19 cellular contexts compared by ENCODE assay signal in the genomic region with DNA sequence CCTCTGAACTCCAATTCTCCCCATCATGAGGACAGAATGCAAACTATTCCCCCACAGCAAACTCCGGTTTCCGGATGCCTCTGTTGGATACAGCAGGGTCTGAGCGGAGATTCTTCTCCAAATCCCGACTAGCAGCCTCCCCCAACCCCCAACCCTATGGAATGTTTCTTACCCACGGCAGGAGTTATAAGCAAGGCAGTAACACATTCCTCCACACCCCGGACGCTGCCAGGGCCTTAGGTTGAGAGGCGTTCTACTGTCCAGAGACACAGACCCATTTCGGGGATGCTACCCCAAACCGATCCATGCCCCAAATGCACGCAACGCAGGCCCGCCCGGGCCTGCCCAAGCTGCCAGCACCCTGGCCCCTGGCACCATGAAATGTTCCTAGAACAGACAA.
DNase-seq lines count a peak whose midpoint lies in the region; ATAC-seq and TF ChIP-seq lines count a peak whose summit lies in the region.
"Had no signal": no experiment of that assay in that cellular context is flagged by ENCODE, and none has a peak within 500 bp of the region (broad histone marks: within the 10 kb centered on the region; RNA-seq: fewer than 3 reads in every experiment).

No MANE protein-coding gene starts in this region.

- TF ChIP-seq CTCF in H9 (conservative IDR thresholded peaks at IDR 0.05), result no peak
- no peak for TF ChIP-seq CTCF in chondrocyte (IDR thresholded peaks at IDR 0.05)
- TF ChIP-seq CTCF in spleen (IDR thresholded peaks at IDR 0.05 in 8 of 11, conservative IDR thresholded peaks at IDR 0.05 in 3 of 11), result no peak

- H2BK120ac ChIP-seq in H9 (ENCODE audit: low read depth, low read length, poor library complexity, severe bottlenecking) (no peak overlapping the region), mesendoderm (ENCODE audit: low read depth, low read length) (no peak overlapping the region)

- ATAC-seq in GM21528 (IDR thresholded peaks at IDR 0.05; ENCODE audit: low FRiP score, unreplicated experiment), result no peak
- ATAC-seq: GM12878, Panc1 had no signal

- H3K27ac ChIP-seq in H9 (ENCODE audit: insufficient read length, low read depth, low read length) (no peak overlapping the region), mesendoderm (ENCODE audit: low read depth, low read length) (peak overlapping the region; percentile 25), spleen (peak overlapping the region in 1 of 8 donors; percentile 35)

- H3K79me1 ChIP-seq in H9 (ENCODE audit: insufficient read depth, low read depth, low read length, poor library complexity, severe bottlenecking) (no peaks in the 10 kb centered on the region), mesendoderm (ENCODE audit: low read length) (no peaks in the 10 kb centered on the region)

- no peaks in the 10 kb centered on the region for H3K27me3 ChIP-seq in H9 (ENCODE audit: insufficient read depth, low read length)
- H3K27me3 ChIP-seq in mesendoderm (ENCODE audit: insufficient read depth, low read length, poor library complexity), result no peaks in the 10 kb centered on the region
- peaks cover 0 to 26% (median 0%) of the 10 kb centered on the region in 7 donors for H3K27me3 ChIP-seq in spleen (replicated peaks in 1 of 7)

- H3K23ac ChIP-seq in H9 (ENCODE audit: insufficient read length, low read depth, low read length) (no peak overlapping the region), mesendoderm (ENCODE audit: low read length) (no peak overlapping the region)

- H3K4me2 ChIP-seq in H9 (ENCODE audit: insufficient read depth, insufficient read length, low read length), result no peak overlapping the region
- H3K4me2 ChIP-seq in mesendoderm (ENCODE audit: low read length), result no peak overlapping the region

- H3K4ac ChIP-seq in H9 (ENCODE audit: low read depth, low read length), result no peak overlapping the region
- H3K4ac ChIP-seq in mesendoderm (ENCODE audit: low read depth, low read length), result no peak overlapping the region

- H2AFZ ChIP-seq in H9 (ENCODE audit: low read length), result no peak overlapping the region

- WGBS in H9 (ENCODE audit: extremely low coverage, insufficient read length, low lambda C conversion rate), result no CpG with 5 or more reads among the region's 14 CpGs
- no CpG with 5 or more reads among the region's 14 CpGs for WGBS in mesendoderm (ENCODE audit: extremely low coverage, insufficient coverage, low lambda C conversion rate)
- 83 to 94% (median 88%) methylated on average over 11 to 14 of the region's 14 CpGs for WGBS in spleen, 5 donors

- DNase-seq in H9 (peak; percentile 28), chondrocyte (ENCODE audit: low spot score) (peak; percentile 49), mesendoderm (peak; percentile 80), spleen (peak; percentile 71), activated T-cell treated with anti-CD3 and anti-CD28 coated beads for 4 hours (no peak)
- no peak for DNase-seq in activated T-cell treated with anti-CD3 and anti-CD28 coated beads, Interleukin-2, amount 50 U/mL, for 1 hour
- DNase-seq: ACHN; CD4-positive, CD25-positive, alpha-beta regulatory T cell; DMS53; GOT3; MM.1S; NCI-H1105; NCI-H187; NCI-H446; NCI-H748 treated with DMSO at 0.1 percent for 48 hours; Right ventricle myocardium superior had no signal

- H3K36me3 Mint-ChIP-seq in H9 (ENCODE audit: insufficient read depth in 1 of 3, low read depth in 3 of 3) (no peaks in the 10 kb centered on the region; a peak in 1 of 7 replicates), chondrocyte (ENCODE audit: low read depth) (no peaks in the 10 kb centered on the region)
- H3K36me3 Mint-ChIP-seq: CD4-positive, CD25-positive, alpha-beta regulatory T cell had no signal

- no peak overlapping the region for H2BK5ac ChIP-seq in H9 (ENCODE audit: insufficient read length, low read length)
- H2BK5ac ChIP-seq in mesendoderm (ENCODE audit: low read length), result no peak overlapping the region

- no peak overlapping the region for H4K91ac ChIP-seq in H9 (ENCODE audit: insufficient read length, low read depth, low read length)

- H3K9me3 Mint-ChIP-seq in H9 (no peaks in the 10 kb centered on the region; a peak in 1 of 5 replicates), chondrocyte (ENCODE audit: low read depth) (no peaks in the 10 kb centered on the region)
- H3K9me3 Mint-ChIP-seq: CD4-positive, CD25-positive, alpha-beta regulatory T cell had no signal

- H3K4me1 ChIP-seq in H9 (ENCODE audit: insufficient read depth, low read length), result 0 out of 2 replicates have a peak, but pooled peaks cover 3% of the 10 kb centered on the region
- no peaks in the 10 kb centered on the region for H3K4me1 ChIP-seq in mesendoderm (ENCODE audit: control insufficient read depth, low read depth, low read length)
- H3K4me1 ChIP-seq in spleen, result peaks cover 0 to 73% (median 37%) of the 10 kb centered on the region in 6 donors

- H3K36me3 ChIP-seq in mesendoderm (ENCODE audit: control insufficient read depth, insufficient read depth, low read length), result no peaks in the 10 kb centered on the region
- no peaks in the 10 kb centered on the region for H3K36me3 ChIP-seq in spleen

- intact Hi-C loops in spleen (cut with DNase I; ENCODE audit: low total_unique reads), result no loop called here

- H3K4me3 Mint-ChIP-seq in H9 (no peak overlapping the region; a peak in 1 of 5 replicates), chondrocyte (ENCODE audit: unreplicated experiment) (no peak overlapping the region)
- H3K4me3 Mint-ChIP-seq: CD4-positive, CD25-positive, alpha-beta regulatory T cell had no signal

- H2BK20ac ChIP-seq in H9 (ENCODE audit: low read depth, low read length, poor library complexity, severe bottlenecking), result no peak overlapping the region

- H3K27me3 Mint-ChIP-seq in H9 (ENCODE audit: low read depth), result peaks cover 30% of the 10 kb centered on the region
- peaks cover 6% of the 10 kb centered on the region for H3K27me3 Mint-ChIP-seq in chondrocyte (ENCODE audit: low read depth)

- H3K4me3 ChIP-seq in mesendoderm (ENCODE audit: low read length) (no peak overlapping the region), spleen (no peak overlapping the region)
- H3K4me3 ChIP-seq: GM12878 had no signal

- H3K23me2 ChIP-seq in H9 (ENCODE audit: insufficient read length, low read depth, low read length, poor library complexity, severe bottlenecking), result no peaks in the 10 kb centered on the region

- no peak overlapping the region for H2BK12ac ChIP-seq in H9 (ENCODE audit: insufficient read length, low read depth, low read length)

- H3K9ac ChIP-seq in H9 (ENCODE audit: extremely low read depth, insufficient read length, low read length) (no peak overlapping the region), mesendoderm (ENCODE audit: low read length) (no peak overlapping the region)

- H4K8ac ChIP-seq in H9 (replicated peaks; ENCODE audit: insufficient read length, low read depth, low read length) (no peak overlapping the region), mesendoderm (ENCODE audit: low read depth, low read length) (no peak overlapping the region)

- no peak overlapping the region for H4K5ac ChIP-seq in H9 (ENCODE audit: insufficient read length, low read depth, low read length)
- H4K5ac ChIP-seq in mesendoderm (ENCODE audit: low read length), result no peak overlapping the region

- H3K9me3 ChIP-seq in H9 (ENCODE audit: control insufficient read depth, low read depth, low read length), result no peaks in the 10 kb centered on the region
- no peaks in the 10 kb centered on the region for H3K9me3 ChIP-seq in spleen

- H3K56ac ChIP-seq in H9 (ENCODE audit: insufficient read length, low read depth, low read length), result no peak overlapping the region
- H3K56ac ChIP-seq in mesendoderm (ENCODE audit: low read length), result peak overlapping the region; percentile 3

- no peak overlapping the region for H3T11ph ChIP-seq in H9 (ENCODE audit: low read length)

- H4K20me1 ChIP-seq in H9 (ENCODE audit: control insufficient read depth, insufficient read depth, insufficient read length), result no peaks in the 10 kb centered on the region

- 0 out of 7 replicates have a peak overlapping the region, but pooled peaks of 1 of the 3 experiments have one; percentile 41 for H3K27ac Mint-ChIP-seq in H9
- H3K27ac Mint-ChIP-seq in chondrocyte (ENCODE audit: unreplicated experiment), result peak overlapping the region; percentile 51
- H3K27ac Mint-ChIP-seq: CD4-positive, CD25-positive, alpha-beta regulatory T cell had no signal

- H2BK15ac ChIP-seq in H9 (ENCODE audit: low read depth, low read length), result no peak overlapping the region
- no peak overlapping the region for H2BK15ac ChIP-seq in mesendoderm (replicated peaks; ENCODE audit: low read depth)

- H3K18ac ChIP-seq in H9 (ENCODE audit: insufficient read length, low read depth, low read length) (no peak overlapping the region), mesendoderm (ENCODE audit: low read length) (peak overlapping the region; percentile 19)

- TF ChIP-seq POLR2A in spleen (IDR thresholded peaks at IDR 0.05), result no peak

- peaks cover 41 to 55% of the 10 kb centered on the region in 2 experiments for H3K4me1 Mint-ChIP-seq in H9
- H3K4me1 Mint-ChIP-seq in chondrocyte (ENCODE audit: low read depth), result peaks cover 44% of the 10 kb centered on the region

- no peak overlapping the region for H3K14ac ChIP-seq in H9 (ENCODE audit: insufficient read depth, low read length)

- H3K79me2 ChIP-seq in H9 (ENCODE audit: insufficient read depth, low read length), result no peaks in the 10 kb centered on the region
- H3K79me2 ChIP-seq in mesendoderm (ENCODE audit: control insufficient read depth, insufficient read depth, low read length), result no peaks in the 10 kb centered on the region

- H2AK5ac ChIP-seq in H9 (ENCODE audit: insufficient read length, low read length) (no peak overlapping the region), mesendoderm (ENCODE audit: low read length) (no peak overlapping the region)

Comparison
In these comparisons a context has a peak if more than half of its experiments do, and no peak if none do; other contexts are left out.
1. DNase-seq: peak in H9 (single experiment), chondrocyte (single experiment), mesendoderm (single experiment) and spleen (single experiment); none in activated T-cell treated with anti-CD3 and anti-CD28 coated beads for 4 hours (single experiment) and activated T-cell treated with anti-CD3 and anti-CD28 coated beads, Interleukin-2, amount 50 U/mL, for 1 hour (single experiment).